ENCODE assay signal across 8 cellular contexts in genomic region chr11:67117667-67118058, GRCh38. TPM values are rescaled to one million over a fixed set of nuclear protein-coding genes. Genes with fewer than 3 reads are reported as not detected.
DNase-seq lines count a peak whose midpoint lies in the region; ATAC-seq and TF ChIP-seq lines count a peak whose summit lies in the region.

No MANE protein-coding gene starts in this region.

- ATAC-seq in GM19455 (IDR thresholded peaks at IDR 0.05; ENCODE audit: unreplicated experiment), result peak; percentile 3
- ATAC-seq in HG03520 (IDR thresholded peaks at IDR 0.05; ENCODE audit: unreplicated experiment), result no peak
- no peak for ATAC-seq in HG03097 (IDR thresholded peaks at IDR 0.05; ENCODE audit: low FRiP score, unreplicated experiment)

- no peaks in the 10 kb centered on the region for H3K9me3 ChIP-seq in MG63

- no peak for TF ChIP-seq CTCF in brain microvascular endothelial cell (IDR thresholded peaks at IDR 0.05; ENCODE audit: low read depth, low read length, missing control alignments)

- peak overlapping the region; percentile 0 for H3K4me3 ChIP-seq in brain microvascular endothelial cell (ENCODE audit: low read depth, low read length)
- no peak overlapping the region for H3K4me3 ChIP-seq in MG63

- in situ Hi-C loops in brain microvascular endothelial cell (cut with HindIII; ENCODE audit: low pct_ligation_motif_present, low sequenced_read_pairs), result no loop called here

- DNase-seq in SW480 (ENCODE audit: low spot score) (peak; percentile 22), brain microvascular endothelial cell (no peak), MG63 (no peak)
- peak; percentile 54 for DNase-seq in stimulated activated CD4-positive, alpha-beta T cell treated with anti-CD3 and anti-CD28 coated beads, Interleukin-4, amount 100 ng/mL, for 1 hour

- H3K36me3 ChIP-seq in brain microvascular endothelial cell (replicated peaks) (no peaks in the 10 kb centered on the region), MG63 (peaks cover 14% of the 10 kb centered on the region)

- no peaks in the 10 kb centered on the region for H3K27me3 ChIP-seq in brain microvascular endothelial cell (replicated peaks)
- H3K27me3 ChIP-seq in layer of hippocampus (ENCODE audit: control insufficient read depth, insufficient read depth, low read length), result no peaks in the 10 kb centered on the region
- no peaks in the 10 kb centered on the region for H3K27me3 ChIP-seq in MG63

- no peak overlapping the region for H3K27ac ChIP-seq in brain microvascular endothelial cell
- peak overlapping the region; percentile 57 for H3K27ac ChIP-seq in layer of hippocampus (ENCODE audit: low read depth, low read length)

RNA-seq across cellular contexts. Expression of gene KDM2A, which starts 1.4 kb away (rescaled TPM):
- 11.8 and 16.7 TPM in 2 replicates for total RNA-seq in MG63 (2014; rRNA removed; shearing (Covaris generic); ENCODE audit: low replicate concordance)

Comparison
In these comparisons a context has a peak if more than half of its experiments do, and no peak if none do; other contexts are left out.
1. DNase-seq: peak in SW480 (single experiment) and stimulated activated CD4-positive, alpha-beta T cell treated with anti-CD3 and anti-CD28 coated beads, Interleukin-4, amount 100 ng/mL, for 1 hour (single experiment); none in brain microvascular endothelial cell (single experiment) and MG63 (single experiment).